In genomic region chr12:77767335-77767734, GRCh38 we compare ENCODE assay signal across 8 cellular contexts.
"Had no signal": no experiment of that assay in that cellular context is flagged by ENCODE, and none has a peak within 500 bp of the region (broad histone marks: within the 10 kb centered on the region; RNA-seq: fewer than 3 reads in every experiment).

No MANE protein-coding gene starts in this region.

- H3K9me3 Mint-ChIP-seq: H9 had no signal

- FAIRE-seq: H1, H54, HTR-8/SVneo, K562 had no signal

- H3K27ac Mint-ChIP-seq: GM23338, H9 had no signal

- DNase-seq: H9, HCEC 1CT, IMR-90 had no signal

- ATAC-seq: GM23338, K562 had no signal

- H3K4me3 ChIP-seq: GM23338, K562 had no signal
